In genomic region chrX:148268646-148269045, GRCh38 we compare ENCODE assay signal across 18 cellular contexts.
DNase-seq lines count a peak whose midpoint lies in the region; ATAC-seq, FAIRE-seq and TF ChIP-seq lines count a peak whose summit lies in the region.
"Had no signal": no experiment of that assay in that cellular context is flagged by ENCODE, and none has a peak within 500 bp of the region (broad histone marks: within the 10 kb centered on the region; RNA-seq: fewer than 3 reads in every experiment).

No MANE protein-coding gene starts in this region.

- H3K36me3 ChIP-seq in astrocyte (ENCODE audit: insufficient read depth, low read length) (no peaks in the 10 kb centered on the region), breast epithelium (no peaks in the 10 kb centered on the region)

- no peak overlapping the region for H3K4me3 ChIP-seq in astrocyte (ENCODE audit: insufficient read depth, low read depth, low read length)
- no peak overlapping the region for H3K4me3 ChIP-seq in breast epithelium
- H3K4me3 ChIP-seq: GM12878, GM23338 had no signal

- no peak overlapping the region for H3K9ac ChIP-seq in astrocyte (ENCODE audit: low read length)

- no peaks in the 10 kb centered on the region for H4K20me1 ChIP-seq in astrocyte (ENCODE audit: insufficient read depth, low read length)

- intact Hi-C loops in CD4-positive, alpha-beta T cell (cut with DNase I, micrococcal nuclease), result no loop called here
- intact Hi-C loops in breast epithelium (cut with DNase I; ENCODE audit: low total_unique reads), result no loop called here

- CTCF ChIA-PET in CD4-positive, alpha-beta T cell (lab: Charles Lee), result no interaction called here

- no peak overlapping the region for H2AFZ ChIP-seq in astrocyte (ENCODE audit: low read depth, low read length)
- H2AFZ ChIP-seq: GM23338 had no signal

- H3K27me3 ChIP-seq in astrocyte (ENCODE audit: insufficient read depth, low read length) (no peaks in the 10 kb centered on the region), breast epithelium (peaks cover 0 to 11% of the 10 kb centered on the region in 2 donors)
- H3K27me3 ChIP-seq in CD4-positive, alpha-beta T cell (ENCODE audit: control insufficient read depth, insufficient read depth, low read length), result no peaks in the 10 kb centered on the region

- POLR2A ChIA-PET in CD4-positive, alpha-beta T cell (lab: Charles Lee), result no interaction called here

- DNase-seq in D341Med (ENCODE audit: low spot score) (peak; percentile 17), NCI-H1436 treated with DMSO at 0.1 percent for 48 hours (lab: John Stamatoyannopoulos, UW) (peak; percentile 65), astrocyte (ENCODE audit: low read depth) (no peak), NCI-H748 (lab: John Stamatoyannopoulos, UW; ENCODE audit: unreplicated experiment) (no peak), breast epithelium (ENCODE audit: low spot score in 2 of 2) (no peak)
- DNase-seq in CD4-positive, alpha-beta T cell, result no peak
- DNase-seq: Calu3; CD4-positive, alpha-beta memory T cell; COR-L47; DMS153; DND-41; GDM1; H9 had no signal

- ATAC-seq in CD4-positive, alpha-beta T cell (ENCODE audit: poor library complexity), result no peak
- ATAC-seq in HG02610 (IDR thresholded peaks at IDR 0.05; ENCODE audit: unreplicated experiment), result no peak
- ATAC-seq: GM12878, GM23338, HCT116 had no signal

- TF ChIP-seq POLR2A in breast epithelium (IDR thresholded peaks at IDR 0.05), result no peak

- H3K27ac ChIP-seq in astrocyte (ENCODE audit: low read depth, low read length), result no peak overlapping the region
- H3K27ac ChIP-seq in CD4-positive, alpha-beta T cell (ENCODE audit: low read depth, low read length), result no peak overlapping the region
- no peak overlapping the region for H3K27ac ChIP-seq in breast epithelium

- H3K79me2 ChIP-seq in astrocyte (ENCODE audit: insufficient read depth, low read length), result no peaks in the 10 kb centered on the region

- TF ChIP-seq CTCF in astrocyte (IDR thresholded peaks at IDR 0.05; ENCODE audit: insufficient read depth, low read depth, low read length) (no peak), breast epithelium (IDR thresholded peaks at IDR 0.05) (no peak)
- no peak for TF ChIP-seq CTCF in CD4-positive, alpha-beta T cell (IDR thresholded peaks at IDR 0.05)

- H3K9me3 ChIP-seq in astrocyte (ENCODE audit: insufficient read depth, low read depth, low read length) (no peaks in the 10 kb centered on the region), breast epithelium (no peaks in the 10 kb centered on the region)
- no peaks in the 10 kb centered on the region for H3K9me3 ChIP-seq in CD4-positive, alpha-beta T cell (ENCODE audit: control insufficient read depth, low read length)

- no peaks in the 10 kb centered on the region for H3K4me1 ChIP-seq in astrocyte (ENCODE audit: insufficient read depth, low read length)
- H3K4me1 ChIP-seq in breast epithelium, result no peaks in the 10 kb centered on the region

- H3K9me3 Mint-ChIP-seq in astrocyte (ENCODE audit: unreplicated experiment), result no peaks in the 10 kb centered on the region
- peaks cover 2% of the 10 kb centered on the region for H3K9me3 Mint-ChIP-seq in CD4-positive, alpha-beta T cell
- H3K9me3 Mint-ChIP-seq: GM23338 had no signal

- H3K27me3 Mint-ChIP-seq in astrocyte (ENCODE audit: low read depth, unreplicated experiment), result no peaks in the 10 kb centered on the region
- H3K27me3 Mint-ChIP-seq in CD4-positive, alpha-beta T cell, result no peaks in the 10 kb centered on the region
- H3K27me3 Mint-ChIP-seq: CD4-positive, alpha-beta memory T cell had no signal

- no peak overlapping the region for H3K27ac Mint-ChIP-seq in astrocyte (ENCODE audit: unreplicated experiment)
- H3K27ac Mint-ChIP-seq in CD4-positive, alpha-beta T cell, result no peak overlapping the region
- H3K27ac Mint-ChIP-seq: CD14-positive monocyte; CD4-positive, alpha-beta memory T cell; GM23338; H9 had no signal

- no peak overlapping the region for H3K4me2 ChIP-seq in astrocyte (ENCODE audit: low read length)
- H3K4me2 ChIP-seq: GM23338 had no signal

- no peak overlapping the region for H3K4me3 Mint-ChIP-seq in astrocyte (ENCODE audit: unreplicated experiment)
- no peak overlapping the region for H3K4me3 Mint-ChIP-seq in CD4-positive, alpha-beta T cell
- H3K4me3 Mint-ChIP-seq: CD14-positive monocyte; CD4-positive, alpha-beta memory T cell; GM23338; H9 had no signal

- H3K4me1 Mint-ChIP-seq in astrocyte (ENCODE audit: low read depth, unreplicated experiment), result no peaks in the 10 kb centered on the region
- peaks cover 18% of the 10 kb centered on the region for H3K4me1 Mint-ChIP-seq in CD4-positive, alpha-beta T cell (ENCODE audit: low read depth)
- H3K4me1 Mint-ChIP-seq: GM23338 had no signal

- no peaks in the 10 kb centered on the region for H3K36me3 Mint-ChIP-seq in astrocyte (ENCODE audit: low read depth, unreplicated experiment)
- H3K36me3 Mint-ChIP-seq in CD4-positive, alpha-beta T cell (ENCODE audit: low read depth), result no peaks in the 10 kb centered on the region
- H3K36me3 Mint-ChIP-seq: CD14-positive monocyte; CD4-positive, alpha-beta memory T cell had no signal

- peak; percentile 17 for FAIRE-seq in astrocyte (lab: Jason Lieb, UNC)
- FAIRE-seq: GM12878 had no signal

Comparison
In these comparisons a context has a peak if more than half of its experiments do, and no peak if none do; other contexts are left out.
1. DNase-seq: peak in D341Med (single experiment) and NCI-H1436 treated with DMSO at 0.1 percent for 48 hours (single experiment); none in astrocyte (single experiment), CD4-positive, alpha-beta T cell (0 of 10), NCI-H748 (single experiment) and breast epithelium (0 of 2).